Comparison of ENCODE assay signal across 8 cellular contexts in the genomic region with DNA sequence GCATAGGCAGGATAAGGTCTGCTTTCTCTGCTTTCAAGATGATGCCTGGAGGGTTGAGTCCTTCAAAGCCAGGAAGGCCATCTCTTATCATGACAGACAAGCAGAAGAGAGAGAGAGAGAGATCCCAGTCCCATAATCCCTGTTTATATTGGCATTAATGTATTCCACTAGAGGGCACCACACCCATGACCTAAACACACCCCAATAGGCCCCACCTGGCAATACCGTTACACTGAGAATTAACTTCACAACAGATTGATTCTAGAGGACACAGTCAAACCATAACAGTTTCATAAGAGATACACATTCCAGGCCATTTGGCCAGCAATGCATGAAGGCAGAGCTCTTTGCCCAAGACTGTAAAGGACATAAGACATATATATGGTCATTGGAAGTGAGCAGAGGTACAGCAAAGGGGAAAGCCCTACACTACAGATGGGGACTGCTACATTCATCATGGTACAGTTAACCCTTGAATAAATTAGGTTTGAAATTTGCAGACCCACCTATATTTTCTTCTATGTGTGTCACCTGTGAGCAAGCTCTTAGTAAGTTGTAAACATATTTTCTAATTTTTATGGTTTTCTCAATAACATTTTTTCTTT.
A peak's percentile ranks its signal among the peaks of the same experiment; 100 is the strongest.
DNase-seq lines count a peak whose midpoint lies in the region; ATAC-seq and TF ChIP-seq lines count a peak whose summit lies in the region.

No MANE protein-coding gene starts in this region.

- TF ChIP-seq CTCF in AG10803 (conservative IDR thresholded peaks at IDR 0.05; ENCODE audit: low read length) (peak; percentile 44), LNCaP clone FGC (IDR thresholded peaks at IDR 0.05; ENCODE audit: control insufficient read depth, extremely low read depth, insufficient read depth) (peak; percentile 59)

- H3K4me3 ChIP-seq in AG10803 (ENCODE audit: low read length) (no peak overlapping the region), LNCaP clone FGC (ENCODE audit: low read depth, low read length) (no peak overlapping the region), MG63 (no peak overlapping the region)

- no peaks in the 10 kb centered on the region for H3K9me3 ChIP-seq in MG63

- H3K36me3 ChIP-seq in MG63: no peaks in the 10 kb centered on the region

- DNase-seq in AG10803 (ENCODE audit: low read depth) (peak; percentile 3), LNCaP clone FGC (ENCODE audit: low read depth) (no peak), erythroblast (lab: John Stamatoyannopoulos, UW) (peak; percentile 7 to 29), MG63 (no peak), NCI-H510A treated with DMSO at 0.1 percent for 48 hours (lab: John Stamatoyannopoulos, UW) (no peak)
- no peak for DNase-seq in activated CD8-positive, alpha-beta memory T cell treated with anti-CD3 and anti-CD28 coated beads, Interleukin-2, amount 50 U/mL, for 4 hours

- H3K27me3 ChIP-seq in MG63: no peaks in the 10 kb centered on the region

- TF ChIP-seq POLR2A in erythroblast (IDR thresholded peaks at IDR 0.05; ENCODE audit: low read length): no peak

- peak; percentile 73 for ATAC-seq in GM18519 (IDR thresholded peaks at IDR 0.05; ENCODE audit: low FRiP score, unreplicated experiment)
- ATAC-seq in GM18868 (IDR thresholded peaks at IDR 0.05; ENCODE audit: unreplicated experiment): no peak

Comparison
In these comparisons a context has a peak if more than half of its experiments do, and no peak if none do; other contexts are left out.
1. DNase-seq: peak in AG10803 (single experiment) and erythroblast (2 of 2); none in LNCaP clone FGC (single experiment), MG63 (single experiment), NCI-H510A treated with DMSO at 0.1 percent for 48 hours (single experiment) and activated CD8-positive, alpha-beta memory T cell treated with anti-CD3 and anti-CD28 coated beads, Interleukin-2, amount 50 U/mL, for 4 hours (single experiment).